Comparison of ENCODE assay signal across 1 cellular context in the genomic region with DNA sequence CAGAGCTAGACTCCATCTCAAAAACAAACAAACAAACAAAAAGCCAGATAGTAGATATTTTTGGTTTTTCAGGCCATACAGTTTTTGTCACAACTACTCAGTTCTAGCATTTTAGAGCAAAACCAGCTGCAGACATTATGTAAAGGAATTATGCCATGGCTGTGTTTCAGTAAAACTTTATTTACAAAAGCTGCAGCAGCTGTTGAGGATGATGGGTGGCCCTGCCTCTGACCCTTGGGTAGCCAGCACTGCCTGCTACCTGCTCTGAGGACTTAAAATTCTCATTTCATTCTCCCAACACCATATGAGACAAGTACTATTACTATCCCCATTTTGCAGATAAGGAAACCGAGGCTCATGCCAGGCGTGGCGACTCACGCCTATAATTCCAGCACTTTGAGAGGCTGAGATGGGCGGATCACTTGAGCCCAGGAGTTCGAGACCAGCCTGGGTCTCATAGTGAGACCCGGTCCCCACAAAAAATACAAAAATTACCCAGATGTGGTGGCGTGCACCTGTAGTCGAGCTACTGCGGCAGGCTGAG.
TF ChIP-seq lines count a peak whose summit lies in the region.

No MANE protein-coding gene starts in this region.

TF ChIP-seq in IMR-90, 13 proteins besides CTCF, POLR2A, EP300 and RAD21:
- TF ChIP-seq, protein P1, sequence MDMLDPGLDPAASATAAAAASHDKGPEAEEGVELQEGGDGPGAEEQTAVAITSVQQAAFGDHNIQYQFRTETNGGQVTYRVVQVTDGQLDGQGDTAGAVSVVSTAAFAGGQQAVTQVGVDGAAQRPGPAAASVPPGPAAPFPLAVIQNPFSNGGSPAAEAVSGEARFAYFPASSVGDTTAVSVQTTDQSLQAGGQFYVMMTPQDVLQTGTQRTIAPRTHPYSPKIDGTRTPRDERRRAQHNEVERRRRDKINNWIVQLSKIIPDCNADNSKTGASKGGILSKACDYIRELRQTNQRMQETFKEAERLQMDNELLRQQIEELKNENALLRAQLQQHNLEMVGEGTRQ (IDR thresholded peaks at IDR 0.05; ENCODE audit: low read depth, low read length) = no peak
- TF ChIP-seq RFX5 (IDR thresholded peaks at IDR 0.05; ENCODE audit: low read depth, low read length) = no peak
- TF ChIP-seq SMC3 (IDR thresholded peaks at IDR 0.05; ENCODE audit: low read depth, low read length) = no peak
- TF ChIP-seq CHD1 (IDR thresholded peaks at IDR 0.05; ENCODE audit: low read depth, low read length) = no peak
- no peak for TF ChIP-seq MAFK (IDR thresholded peaks at IDR 0.05; ENCODE audit: low read depth, low read length)
- TF ChIP-seq, protein P2, sequence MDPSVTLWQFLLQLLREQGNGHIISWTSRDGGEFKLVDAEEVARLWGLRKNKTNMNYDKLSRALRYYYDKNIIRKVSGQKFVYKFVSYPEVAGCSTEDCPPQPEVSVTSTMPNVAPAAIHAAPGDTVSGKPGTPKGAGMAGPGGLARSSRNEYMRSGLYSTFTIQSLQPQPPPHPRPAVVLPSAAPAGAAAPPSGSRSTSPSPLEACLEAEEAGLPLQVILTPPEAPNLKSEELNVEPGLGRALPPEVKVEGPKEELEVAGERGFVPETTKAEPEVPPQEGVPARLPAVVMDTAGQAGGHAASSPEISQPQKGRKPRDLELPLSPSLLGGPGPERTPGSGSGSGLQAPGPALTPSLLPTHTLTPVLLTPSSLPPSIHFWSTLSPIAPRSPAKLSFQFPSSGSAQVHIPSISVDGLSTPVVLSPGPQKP (IDR thresholded peaks at IDR 0.05; ENCODE audit: borderline replicate concordance, low read depth, low read length) = no peak
- TF ChIP-seq CEBPB (IDR thresholded peaks at IDR 0.05; ENCODE audit: low read depth, low read length) = no peak
- no peak for TF ChIP-seq MXI1 (IDR thresholded peaks at IDR 0.05; ENCODE audit: borderline replicate concordance, low read depth, low read length)
- no peak for TF ChIP-seq NFE2L2 (IDR thresholded peaks at IDR 0.05; ENCODE audit: low read depth, low read length)
- TF ChIP-seq FOS (IDR thresholded peaks at IDR 0.05; ENCODE audit: low read depth, low read length) = no peak
- no peak for TF ChIP-seq MAZ (IDR thresholded peaks at IDR 0.05; ENCODE audit: borderline replicate concordance, low read depth, low read length)
- TF ChIP-seq RCOR1 (IDR thresholded peaks at IDR 0.05; ENCODE audit: insufficient replicate concordance, low read length) = no peak
- no peak for TF ChIP-seq BHLHE40 (IDR thresholded peaks at IDR 0.05; ENCODE audit: low read depth, low read length)
